In genomic region chr18:79423211-79424007, GRCh38 we compare ENCODE assay signal across 2 cellular contexts.
TF ChIP-seq lines count a peak whose summit lies in the region.

No MANE protein-coding gene starts in this region.

TF ChIP-seq in K562, 482 proteins besides CTCF, POLR2A, EP300 and RAD21:
- no peak for TF ChIP-seq HNRNPL (IDR thresholded peaks at IDR 0.05; ENCODE audit: low read depth, low read length)
- peak; percentile 29; the same call in 1 of the 2 replicates for TF ChIP-seq NFIC (IDR thresholded peaks at IDR 0.05)
- TF ChIP-seq CLOCK (CRISPR knock-in tag; IDR thresholded peaks at IDR 0.05; ENCODE audit: borderline replicate concordance), result no peak
- no peak for TF ChIP-seq ZNF436 (CRISPR knock-in tag; IDR thresholded peaks at IDR 0.05)
- no peak for TF ChIP-seq MBD2 (IDR thresholded peaks at IDR 0.05; ENCODE audit: borderline replicate concordance, low read depth)
- TF ChIP-seq CBX2 (IDR thresholded peaks at IDR 0.05; ENCODE audit: insufficient read depth, low read length, poor library complexity, severe bottlenecking), result no peak
- no peak for TF ChIP-seq GABPB2 (CRISPR knock-in tag; conservative IDR thresholded peaks at IDR 0.05)

TF ChIP-seq in H1, 55 proteins besides CTCF, POLR2A, EP300 and RAD21:
- no peak for TF ChIP-seq ASH2L (IDR thresholded peaks at IDR 0.05; ENCODE audit: low read length)
- no peak for TF ChIP-seq CHD7 (IDR thresholded peaks at IDR 0.05; ENCODE audit: insufficient replicate concordance, low read length)
- TF ChIP-seq POLR2AphosphoS5 (IDR thresholded peaks at IDR 0.05; ENCODE audit: low read depth, low read length), result no peak
- TF ChIP-seq TAF7 (optimal IDR thresholded peaks at IDR 0.05; ENCODE audit: borderline replicate concordance, low read depth, low read length), result no peak
- TF ChIP-seq RBBP5 (IDR thresholded peaks at IDR 0.05; ENCODE audit: borderline replicate concordance, low read depth, low read length), result no peak
- no peak for TF ChIP-seq ATF3 (IDR thresholded peaks at IDR 0.05; ENCODE audit: insufficient read depth, low read depth, low read length)
- TF ChIP-seq ZNF274 (IDR thresholded peaks at IDR 0.05; ENCODE audit: borderline replicate concordance, extremely low read depth, low read length), result no peak
- TF ChIP-seq RFX5 (IDR thresholded peaks at IDR 0.05; ENCODE audit: borderline replicate concordance, low read depth, low read length), result no peak
- no peak for TF ChIP-seq RXRA (IDR thresholded peaks at IDR 0.05; ENCODE audit: insufficient read depth, low read depth, low read length)
- no peak for TF ChIP-seq CHD1 (IDR thresholded peaks at IDR 0.05; ENCODE audit: low read depth, low read length)
- no peak for TF ChIP-seq MAFK (IDR thresholded peaks at IDR 0.05; ENCODE audit: low read depth, low read length)
- no peak for TF ChIP-seq JUN (IDR thresholded peaks at IDR 0.05; ENCODE audit: low read depth, low read length)
- no peak for TF ChIP-seq USF2 (IDR thresholded peaks at IDR 0.05; ENCODE audit: low read length)
- no peak for TF ChIP-seq SIRT6 (IDR thresholded peaks at IDR 0.05; ENCODE audit: low read length)
- TF ChIP-seq FOSL1 (IDR thresholded peaks at IDR 0.05; ENCODE audit: insufficient read depth, low read depth, low read length), result no peak
- TF ChIP-seq ATF2 (IDR thresholded peaks at IDR 0.05; ENCODE audit: low read length), result no peak
TF ChIP-seq in H1: peak in this region for 0.
